11 cellular contexts compared by ENCODE assay signal in the genomic region with DNA sequence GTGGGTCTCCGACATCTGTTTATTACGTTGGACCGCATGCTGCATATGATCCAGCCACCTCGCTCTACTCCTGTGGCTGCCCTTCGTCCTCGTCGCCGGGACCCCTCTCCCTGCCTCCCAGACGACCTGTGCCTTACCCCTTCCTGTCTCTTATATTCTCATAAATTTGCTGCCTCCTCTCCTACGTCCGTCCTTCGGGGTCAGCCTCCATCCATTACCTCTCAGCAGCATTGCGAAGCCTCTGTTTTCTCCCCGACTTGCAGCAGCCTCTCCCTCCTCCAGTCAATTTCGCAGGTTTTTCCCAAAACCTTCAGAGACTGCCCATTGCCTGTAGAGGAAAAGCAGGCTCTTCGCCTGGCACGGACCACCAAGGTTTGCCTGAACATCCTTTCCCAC. TPM values are rescaled to one million over a fixed set of nuclear protein-coding genes. Genes with fewer than 3 reads are reported as not detected.
DNase-seq lines count a peak whose midpoint lies in the region; ATAC-seq and TF ChIP-seq lines count a peak whose summit lies in the region.
"Had no signal": no experiment of that assay in that cellular context is flagged by ENCODE, and none has a peak within 500 bp of the region (broad histone marks: within the 10 kb centered on the region; RNA-seq: fewer than 3 reads in every experiment).

No MANE protein-coding gene starts in this region.

- TF ChIP-seq CTCF in activated B cell treated with CpG ODN at 0.5 μM for 24 hours (IDR thresholded peaks at IDR 0.05) (no peak), psoas muscle (IDR thresholded peaks at IDR 0.05) (no peak), transverse colon (IDR thresholded peaks at IDR 0.05) (no peak), breast epithelium (IDR thresholded peaks at IDR 0.05) (no peak)

- no peak for TF ChIP-seq POLR2A in transverse colon (IDR thresholded peaks at IDR 0.05)
- TF ChIP-seq POLR2A in breast epithelium (IDR thresholded peaks at IDR 0.05), result no peak

- no peak for TF ChIP-seq EP300 in transverse colon (IDR thresholded peaks at IDR 0.05; ENCODE audit: low read depth)

- peak overlapping the region; percentile 63 for H3K4me3 ChIP-seq in H7 (ENCODE audit: insufficient read depth, low read depth, low read length)
- peak overlapping the region; percentile 55 for H3K4me3 ChIP-seq in iPS-11a (ENCODE audit: low read depth, low read length)
- peak overlapping the region; percentile 36 for H3K4me3 ChIP-seq in psoas muscle
- H3K4me3 ChIP-seq in transverse colon, result peak overlapping the region in 1 of 4 donors; percentile 37
- no peak overlapping the region for H3K4me3 ChIP-seq in breast epithelium

- DNase-seq in H7 (peak; percentile 51), activated B cell treated with CpG ODN at 0.5 μM for 24 hours (no peak), psoas muscle (no peak), transverse colon (no peak), breast epithelium (ENCODE audit: low spot score in 2 of 2) (no peak), UCSD-AML1 (lab: John Stamatoyannopoulos, UW; ENCODE audit: unreplicated experiment) (no peak)
- DNase-seq: DMS79 had no signal

- POLR2A ChIA-PET in activated B cell treated with CpG ODN at 0.5 μM for 24 hours (lab: Charles Lee), result no interaction called here

- peak overlapping the region; percentile 71 for H3K4me3 Mint-ChIP-seq in activated B cell treated with CpG ODN at 0.5 μM for 24 hours

- 19 to 31% (median 22%) methylated on average over 17 of the region's 17 CpGs for WGBS in psoas muscle, 3 donors
- WGBS in transverse colon (ENCODE audit: low coverage in 1 of 2), 2 donors, result 15 to 26% methylated on average over 10 to 17 of the region's 17 CpGs

- in situ Hi-C loops in transverse colon (cut with MboI; ENCODE audit: low pct_ligation_motif_present in 1 of 4, low pct_unique_long_range_greater_than_20kb in 1 of 4, low sequenced_read_pairs in 3 of 4), result loop anchor here in 2 of 4 donors (10.0 kb wide), 2 partner anchors 67 to 487 kb away; no protein-coding TSS in a partner anchor

- H3K36me3 ChIP-seq in H7 (replicated peaks; ENCODE audit: control insufficient read depth, insufficient read depth, low read length), result no peaks in the 10 kb centered on the region
- no peaks in the 10 kb centered on the region for H3K36me3 ChIP-seq in psoas muscle (ENCODE audit: insufficient read depth in 1 of 2, low read depth in 1 of 2)
- H3K36me3 ChIP-seq in transverse colon, result no peaks in the 10 kb centered on the region
- H3K36me3 ChIP-seq in breast epithelium, result no peaks in the 10 kb centered on the region

- CTCF ChIA-PET in activated B cell treated with CpG ODN at 0.5 μM for 24 hours (lab: Charles Lee), result no interaction called here

- no peak overlapping the region for H3K27ac ChIP-seq in psoas muscle
- no peak overlapping the region for H3K27ac ChIP-seq in transverse colon
- H3K27ac ChIP-seq in breast epithelium, result no peak overlapping the region

- H3K4me1 ChIP-seq in psoas muscle (peaks cover 6% of the 10 kb centered on the region), transverse colon (peaks cover 0 to 10% (median 9%) of the 10 kb centered on the region in 4 donors), breast epithelium (no peaks in the 10 kb centered on the region)

- H3K27me3 ChIP-seq in H7 (ENCODE audit: control insufficient read depth, insufficient read depth, low read length) (peaks cover 44% of the 10 kb centered on the region), psoas muscle (ENCODE audit: insufficient read depth in 3 of 3, low read length in 2 of 3) (peaks cover 0 to 55% (median 16%) of the 10 kb centered on the region in 3 donors), transverse colon (peaks cover 63% of the 10 kb centered on the region), breast epithelium (peaks cover 0 to 28% of the 10 kb centered on the region in 2 donors)

- H3K4me1 Mint-ChIP-seq in activated B cell treated with CpG ODN at 0.5 μM for 24 hours, result peaks cover 11% of the 10 kb centered on the region

- no peak overlapping the region for H3K27ac Mint-ChIP-seq in activated B cell treated with CpG ODN at 0.5 μM for 24 hours

- H3K9me3 ChIP-seq in psoas muscle (no peaks in the 10 kb centered on the region), transverse colon (no peaks in the 10 kb centered on the region), breast epithelium (no peaks in the 10 kb centered on the region)

- H3K9me3 Mint-ChIP-seq in activated B cell treated with CpG ODN at 0.5 μM for 24 hours, result no peaks in the 10 kb centered on the region

- ATAC-seq in activated B cell treated with CpG ODN at 0.5 μM for 24 hours (ENCODE audit: low read depth) (no peak), psoas muscle (no peak)

- intact Hi-C loops in activated B cell treated with CpG ODN at 0.5 μM for 24 hours (cut with micrococcal nuclease), result no loop called here
- intact Hi-C loops in psoas muscle (cut with DNase I), result no loop called here
- intact Hi-C loops in transverse colon (cut with DNase I; ENCODE audit: low total_unique reads), result no loop called here
- intact Hi-C loops in breast epithelium (cut with DNase I; ENCODE audit: low total_unique reads), result no loop called here

- H3K36me3 Mint-ChIP-seq in activated B cell treated with CpG ODN at 0.5 μM for 24 hours (ENCODE audit: low read depth), result no peaks in the 10 kb centered on the region

- peaks cover 49% of the 10 kb centered on the region for H3K27me3 Mint-ChIP-seq in activated B cell treated with CpG ODN at 0.5 μM for 24 hours

RNA-seq across cellular contexts. Expression of a gene that starts 39.4 kb away (rescaled TPM):
- total RNA-seq in H7 (2014; rRNA removed; shearing (Covaris generic)), result not detected in 2 replicates
- total RNA-seq in activated B cell treated with CpG ODN at 0.5 μM for 24 hours (not detected in 2 replicates), psoas muscle (under 1 TPM; 0.15 to 0.69 (median 0.31) TPM), transverse colon (10 to 100 TPM in 1 of 4 donors, 1 to 10 TPM in 1, not detected in 2; 1.1 to 10.8 TPM), breast epithelium (100 to 1,000 TPM in 1 of 3 donors, 10 to 100 TPM in 2; 41.6 to 498 (median 48.2) TPM)
- polyA plus RNA-seq in psoas muscle, result under 1 TPM; 0.08 to 0.78 (median 0.12) TPM
- total RNA-seq: dermis microvascular lymphatic vessel endothelial cell, glomerular endothelial cell, LHCN-M2 had no signal

Comparison
In these comparisons a context has a peak if more than half of its experiments do, and no peak if none do; other contexts are left out.
1. H3K4me3 ChIP-seq: peak in H7 (single experiment), iPS-11a (single experiment) and psoas muscle (single experiment); none in breast epithelium (0 of 3).